In genomic region chr5:59056599-59056998, GRCh38 we compare ENCODE assay signal across 4 cellular contexts.
A peak's percentile ranks its signal among the peaks of the same experiment; 100 is the strongest.
DNase-seq lines count a peak whose midpoint lies in the region; ATAC-seq, FAIRE-seq and TF ChIP-seq lines count a peak whose summit lies in the region.
"Not testable (repeated sequence)": the region's sequence is repeated elsewhere in the genome, so short reads cannot be mapped to it uniquely, and the experiment has no call there.

No MANE protein-coding gene starts in this region.

- H2AFZ ChIP-seq in K562 (ENCODE audit: low read depth, low read length), result not testable (repeated sequence)

- POLR2A ChIA-PET in A549 (lab: Yijun Ruan, JAX) (interaction anchor here (0.8 to 2.4 kb wide), 17 partner anchors 10 to 165 kb away, joined by 3 to 17 read pairs (median 4); no protein-coding TSS in a partner anchor), HEK293 (lab: Yijun Ruan, JAX) (interaction anchor here (0.6 kb wide), 1 partner anchor 91 kb away, joined by 3 read pairs; no protein-coding TSS in a partner anchor)
- POLR2A ChIA-PET in K562 (lab: Yijun Ruan, JAX), result not testable (repeated sequence)

- TF ChIP-seq EP300 in A549 (IDR thresholded peaks at IDR 0.05); K562 (IDR thresholded peaks at IDR 0.05; ENCODE audit: low read length): not testable (repeated sequence)

- TF ChIP-seq RAD21 in A549 (conservative IDR thresholded peaks at IDR 0.05 in 1 of 2, IDR thresholded peaks at IDR 0.05 in 1 of 2); K562 (CRISPR knock-in tag; conservative IDR thresholded peaks at IDR 0.05 in 1 of 2, IDR thresholded peaks at IDR 0.05 in 1 of 2): not testable (repeated sequence)

- FAIRE-seq in A549 (lab: Jason Lieb, UNC); K562 (lab: Jason Lieb, UNC): not testable (repeated sequence)

- H3K4me2 ChIP-seq in A549, result peak overlapping the region; percentile 64; the same call in 2 of the 3 replicates
- not testable (repeated sequence) for H3K4me2 ChIP-seq in K562 (ENCODE audit: insufficient read depth, low read length)

- H3K4me3 ChIP-seq in A549; HEK293 (ENCODE audit: low read depth, low read length); RWPE2 (ENCODE audit: severe bottlenecking); K562: not testable (repeated sequence)

- not testable (repeated sequence) for BruUV-seq in K562 (replicated peaks; lab: Mats Ljungman, UMichigan)

- not testable (repeated sequence) for H3K79me2 ChIP-seq in K562 (ENCODE audit: control insufficient read depth, insufficient read depth, low read length)

- H3K36me3 ChIP-seq in HEK293 (ENCODE audit: control insufficient read depth in 2 of 2, insufficient read depth in 1 of 2, low read length in 2 of 2); RWPE2 (ENCODE audit: low read depth); K562 (ENCODE audit: control insufficient read depth, insufficient read depth, low read length): not testable (repeated sequence)

- H3K9me3 ChIP-seq in A549; HEK293 (ENCODE audit: control insufficient read depth, insufficient read depth, low read depth, low read length); RWPE2 (ENCODE audit: severe bottlenecking); K562 (replicated peaks; ENCODE audit: control insufficient read depth, insufficient read depth, low read depth, low read length): not testable (repeated sequence)

- ATAC-seq in A549; RWPE2 (ENCODE audit: low read depth); K562: not testable (repeated sequence)

- H3K27me3 ChIP-seq in RWPE2 (ENCODE audit: insufficient read depth, poor library complexity, severe bottlenecking); K562 (ENCODE audit: control insufficient read depth in 2 of 2, insufficient read depth in 2 of 2, low read length in 2 of 2): not testable (repeated sequence)

- not testable (repeated sequence) for H3K9me1 ChIP-seq in K562 (ENCODE audit: control insufficient read depth, insufficient read depth, low read length)

- DNase-seq in A549 (ENCODE audit: low read depth in 1 of 2, low spot score in 1 of 2); RWPE2 (ENCODE audit: low spot score); K562 (ENCODE audit: extremely low read depth in 1 of 4, low spot score in 3 of 4): not testable (repeated sequence)

- peak overlapping the region; percentile 95 to 98 for H3K27ac ChIP-seq in A549
- H3K27ac ChIP-seq in HEK293 (ENCODE audit: extremely low read depth, low read depth, low read length); K562 (ENCODE audit: extremely low read depth, low read depth, low read length): not testable (repeated sequence)
- H3K27ac ChIP-seq in RWPE2 (ENCODE audit: poor library complexity, severe bottlenecking), result peak overlapping the region; percentile 46

- intact Hi-C loops in K562 (cut with micrococcal nuclease), result not testable (repeated sequence)

- not testable (repeated sequence) for H3K9ac ChIP-seq in K562 (ENCODE audit: insufficient read depth in 1 of 2, low read depth in 2 of 2, low read length in 2 of 2)

- not testable (repeated sequence) for TF ChIP-seq POLR2A in A549 (IDR thresholded peaks at IDR 0.05; ENCODE audit: low read length); K562 (conservative IDR thresholded peaks at IDR 0.05)

- H4K20me1 ChIP-seq in K562 (replicated peaks; ENCODE audit: control insufficient read depth, insufficient read depth, low read length), result not testable (repeated sequence)

- not testable (repeated sequence) for TF ChIP-seq CTCF in A549 (IDR thresholded peaks at IDR 0.05); HEK293 (tag by site-specific recombination; IDR thresholded peaks at IDR 0.05); RWPE2 (IDR thresholded peaks at IDR 0.05; ENCODE audit: poor library complexity, severe bottlenecking); K562 (IDR thresholded peaks at IDR 0.05 in 2 of 3, conservative IDR thresholded peaks at IDR 0.05 in 1 of 3; ENCODE audit: insufficient read depth in 2 of 3, low read depth in 1 of 3, low read length in 3 of 3)

- 64% methylated on average over 3 of the region's 3 CpGs for WGBS in A549 (ENCODE audit: missing lambda C conversion rate)
- WGBS in K562 (ENCODE audit: insufficient coverage, low coverage, missing lambda C conversion rate), result 0% methylated on average over 3 of the region's 3 CpGs

- CTCF ChIA-PET in A549 (lab: Yijun Ruan, JAX), result interaction anchor here (0.8 to 1.8 kb wide), 8 partner anchors 10 to 124 kb away, joined by 3 to 5 read pairs (median 4); no protein-coding TSS in a partner anchor
- CTCF ChIA-PET in HEK293 (lab: Yijun Ruan, JAX); K562 (lab: Yijun Ruan, JAX; ENCODE audit: low intra/inter-chr PET ratio): not testable (repeated sequence)

- in situ Hi-C loops in K562 (cut with MboI), result not testable (repeated sequence)

- H3K4me1 ChIP-seq in A549 (peaks cover 97% of the 10 kb centered on the region), HEK293 (ENCODE audit: control insufficient read depth, insufficient read depth, low read length) (peaks cover 11% of the 10 kb centered on the region), RWPE2 (ENCODE audit: insufficient read depth, poor library complexity, severe bottlenecking) (peaks cover 19% of the 10 kb centered on the region)
- H3K4me1 ChIP-seq in K562 (replicated peaks in 1 of 2; ENCODE audit: control insufficient read depth in 2 of 2, insufficient read depth in 2 of 2, low read length in 2 of 2), result not testable (repeated sequence)

TF ChIP-seq in A549, 52 proteins besides CTCF, POLR2A, EP300 and RAD21:
- TF ChIP-seq RARB (CRISPR knock-in tag; IDR thresholded peaks at IDR 0.05), result peak; percentile 66; the same call in 1 of the 2 replicates
- peak; percentile 48; the same call in 1 of the 2 replicates for TF ChIP-seq ZNF302 (CRISPR knock-in tag; IDR thresholded peaks at IDR 0.05)
- peak; percentile 79 for TF ChIP-seq EHF (CRISPR knock-in tag; IDR thresholded peaks at IDR 0.05)
- 0 out of 2 replicates have a peak, but pooled peaks have one; percentile 40 for TF ChIP-seq HOXA7 (CRISPR knock-in tag; IDR thresholded peaks at IDR 0.05)
- TF ChIP-seq HOXB13 (CRISPR knock-in tag; IDR thresholded peaks at IDR 0.05; ENCODE audit: low read depth), result peak; percentile 90
- TF ChIP-seq HDAC2 (IDR thresholded peaks at IDR 0.05), result 0 out of 2 replicates have a peak, but pooled peaks have one; percentile 70
- TF ChIP-seq HOXB5 (CRISPR knock-in tag; IDR thresholded peaks at IDR 0.05), result peak; percentile 52; the same call in 1 of the 2 replicates
- TF ChIP-seq KDM1A (IDR thresholded peaks at IDR 0.05; ENCODE audit: low read depth), result 0 out of 2 replicates have a peak, but pooled peaks have one; percentile 53

TF ChIP-seq in HEK293, 187 proteins besides CTCF, POLR2A, EP300 and RAD21:
- peak; percentile 91 for TF ChIP-seq ZNF146 (tag by site-specific recombination; IDR thresholded peaks at IDR 0.05)
- peak; percentile 63; the same call in 1 of the 2 replicates for TF ChIP-seq ZNF580 (tag by site-specific recombination; IDR thresholded peaks at IDR 0.05)

TF ChIP-seq in K562, 482 proteins besides CTCF, POLR2A, EP300 and RAD21:
- peak; percentile 8 for TF ChIP-seq ZNF146 (CRISPR knock-in tag; IDR thresholded peaks at IDR 0.05; ENCODE audit: unreplicated experiment)
TF ChIP-seq in K562: peak in this region for 1; not testable (repeated sequence) for 481.
